1 cellular context compared by ENCODE assay signal in genomic region chr15:31360843-31361763, GRCh38.
TF ChIP-seq lines count a peak whose summit lies in the region.

No MANE protein-coding gene starts in this region.

TF ChIP-seq in K562, 482 proteins besides CTCF, POLR2A, EP300 and RAD21 (continued from another document):
- TF ChIP-seq, protein P1, sequence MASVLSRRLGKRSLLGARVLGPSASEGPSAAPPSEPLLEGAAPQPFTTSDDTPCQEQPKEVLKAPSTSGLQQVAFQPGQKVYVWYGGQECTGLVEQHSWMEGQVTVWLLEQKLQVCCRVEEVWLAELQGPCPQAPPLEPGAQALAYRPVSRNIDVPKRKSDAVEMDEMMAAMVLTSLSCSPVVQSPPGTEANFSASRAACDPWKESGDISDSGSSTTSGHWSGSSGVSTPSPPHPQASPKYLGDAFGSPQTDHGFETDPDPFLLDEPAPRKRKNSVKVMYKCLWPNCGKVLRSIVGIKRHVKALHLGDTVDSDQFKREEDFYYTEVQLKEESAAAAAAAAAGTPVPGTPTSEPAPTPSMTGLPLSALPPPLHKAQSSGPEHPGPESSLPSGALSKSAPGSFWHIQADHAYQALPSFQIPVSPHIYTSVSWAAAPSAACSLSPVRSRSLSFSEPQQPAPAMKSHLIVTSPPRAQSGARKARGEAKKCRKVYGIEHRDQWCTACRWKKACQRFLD (CRISPR knock-in tag; IDR thresholded peaks at IDR 0.05), result no peak
- TF ChIP-seq ZNF311 (CRISPR knock-in tag; IDR thresholded peaks at IDR 0.05) (no peak), MED1 (CRISPR knock-in tag; IDR thresholded peaks at IDR 0.05; ENCODE audit: borderline replicate concordance) (no peak), ZNF764 (CRISPR knock-in tag; IDR thresholded peaks at IDR 0.05; ENCODE audit: low read depth) (no peak), TCFL5 (CRISPR knock-in tag; conservative IDR thresholded peaks at IDR 0.05) (no peak), KDM4B (IDR thresholded peaks at IDR 0.05; ENCODE audit: borderline replicate concordance in 2 of 2, low read depth in 1 of 2) (no peak), ZNF639 (CRISPR knock-in tag; conservative IDR thresholded peaks at IDR 0.05 in 1 of 2, IDR thresholded peaks at IDR 0.05 in 1 of 2) (no peak), MXD1 (CRISPR knock-in tag; IDR thresholded peaks at IDR 0.05; ENCODE audit: borderline replicate concordance, poor library complexity, severe bottlenecking) (no peak), TEAD2 (tag; IDR thresholded peaks at IDR 0.05) (no peak), HINFP (tag; conservative IDR thresholded peaks at IDR 0.05; ENCODE audit: low read depth) (no peak), RNF2 (IDR thresholded peaks at IDR 0.05) (no peak), SMARCB1 (IDR thresholded peaks at IDR 0.05; ENCODE audit: insufficient read length, low read depth) (no peak), ZNF561 (CRISPR knock-in tag; conservative IDR thresholded peaks at IDR 0.05) (no peak), ELF1 (tag; IDR thresholded peaks at IDR 0.05) (peak; percentile 47; the same call in 1 of the 2 replicates), PHF20 (IDR thresholded peaks at IDR 0.05; ENCODE audit: partially characterized antibody) (peak; percentile 13), MXI1 (IDR thresholded peaks at IDR 0.05; ENCODE audit: low read depth, low read length) (no peak), SPI1 (IDR thresholded peaks at IDR 0.05; ENCODE audit: borderline replicate concordance, low read depth, low read length) (peak; percentile 84), FOXK1 (CRISPR knock-in tag; IDR thresholded peaks at IDR 0.05; ENCODE audit: borderline replicate concordance) (no peak), MECOM (CRISPR knock-in tag; IDR thresholded peaks at IDR 0.05) (no peak), ZBTB26 (CRISPR knock-in tag; IDR thresholded peaks at IDR 0.05) (no peak), MCM3 (IDR thresholded peaks at IDR 0.05) (no peak), RFX7 (CRISPR knock-in tag; IDR thresholded peaks at IDR 0.05) (no peak), PRMT5 (CRISPR knock-in tag; IDR thresholded peaks at IDR 0.05) (no peak), GABPB1 (CRISPR knock-in tag; IDR thresholded peaks at IDR 0.05) (peak; percentile 22; the same call in 1 of the 2 replicates)
- TF ChIP-seq, protein P2, sequence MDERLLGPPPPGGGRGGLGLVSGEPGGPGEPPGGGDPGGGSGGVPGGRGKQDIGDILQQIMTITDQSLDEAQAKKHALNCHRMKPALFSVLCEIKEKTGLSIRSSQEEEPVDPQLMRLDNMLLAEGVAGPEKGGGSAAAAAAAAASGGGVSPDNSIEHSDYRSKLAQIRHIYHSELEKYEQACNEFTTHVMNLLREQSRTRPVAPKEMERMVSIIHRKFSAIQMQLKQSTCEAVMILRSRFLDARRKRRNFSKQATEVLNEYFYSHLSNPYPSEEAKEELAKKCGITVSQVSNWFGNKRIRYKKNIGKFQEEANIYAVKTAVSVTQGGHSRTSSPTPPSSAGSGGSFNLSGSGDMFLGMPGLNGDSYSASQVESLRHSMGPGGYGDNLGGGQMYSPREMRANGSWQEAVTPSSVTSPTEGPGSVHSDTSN (CRISPR knock-in tag; IDR thresholded peaks at IDR 0.05; ENCODE audit: low read depth), result no peak
- TF ChIP-seq, protein P2 (tag; conservative IDR thresholded peaks at IDR 0.05; ENCODE audit: low read depth), result no peak
